In genomic region chr13:106997696-106998095, GRCh38 we compare ENCODE assay signal across 13 cellular contexts.
A peak's percentile ranks its signal among the peaks of the same experiment; 100 is the strongest.
DNase-seq lines count a peak whose midpoint lies in the region; ATAC-seq and TF ChIP-seq lines count a peak whose summit lies in the region.
"Had no signal": no experiment of that assay in that cellular context is flagged by ENCODE, and none has a peak within 500 bp of the region (broad histone marks: within the 10 kb centered on the region; RNA-seq: fewer than 3 reads in every experiment).

No MANE protein-coding gene starts in this region.

- H3K4me2 ChIP-seq in BLaER1 treated with 17β-estradiol and CSF1 and Interleukin-3, amounts not matched to agents 10 nM and 100 nM = peak overlapping the region in 7 of 11 experiments; percentile 9 to 74 (median 44); a peak in 9 of 22 replicates
- H3K4me2 ChIP-seq in GM23338 (no peak overlapping the region), hepatocyte (peak overlapping the region; percentile 12)
- H3K4me2 ChIP-seq: KMS-11 had no signal

- H3K27me3 Mint-ChIP-seq in GM23338 (ENCODE audit: insufficient read depth, low read depth, poor library complexity) (peaks cover 3% of the 10 kb centered on the region), progenitor cell of endocrine pancreas (no peaks in the 10 kb centered on the region)

- H3K9me2 ChIP-seq in GM23338 (ENCODE audit: insufficient read depth) (no peaks in the 10 kb centered on the region), hepatocyte (replicated peaks; ENCODE audit: insufficient read depth) (no peaks in the 10 kb centered on the region)

- no peak for DNase-seq in GM23338 (ENCODE audit: low spot score)
- no peak for DNase-seq in hepatocyte (ENCODE audit: low spot score)
- no peak for DNase-seq in progenitor cell of endocrine pancreas (ENCODE audit: low spot score, unreplicated experiment)
- no peak for DNase-seq in activated T-cell treated with anti-CD3 and anti-CD28 coated beads, Interleukin-2, amount 50 U/mL, for 1 hour
- DNase-seq in NCI-H1105 treated with DMSO at 0.1 percent for 48 hours (lab: John Stamatoyannopoulos, UW) = no peak
- DNase-seq in kidney glomerular epithelial cell (lab: John Stamatoyannopoulos, UW) = no peak
- DNase-seq: ACHN; CD8-positive, alpha-beta T cell; DMS79 treated with DMSO at 0.1 percent for 48 hours; GF-D8; HCEC 1CT had no signal

- no peak overlapping the region for H3K27ac ChIP-seq in BLaER1 treated with 17β-estradiol and CSF1 and Interleukin-3, amounts not matched to agents 10 nM and 100 nM
- H3K27ac ChIP-seq in GM23338 (ENCODE audit: low read depth) (no peak overlapping the region), hepatocyte (peak overlapping the region; percentile 8)
- H3K27ac ChIP-seq: KMS-11 had no signal

- H3K9me3 Mint-ChIP-seq in GM23338 (no peaks in the 10 kb centered on the region), progenitor cell of endocrine pancreas (ENCODE audit: low read depth) (no peaks in the 10 kb centered on the region)

- no peaks in the 10 kb centered on the region for H3K27me3 ChIP-seq in BLaER1 treated with 17β-estradiol and CSF1 and Interleukin-3, amounts not matched to agents 10 nM and 100 nM
- H3K27me3 ChIP-seq in GM23338 (ENCODE audit: insufficient read depth) (no peaks in the 10 kb centered on the region), hepatocyte (no peaks in the 10 kb centered on the region)

- H3F3A ChIP-seq in GM23338 (replicated peaks; ENCODE audit: low read depth) = no peaks in the 10 kb centered on the region

- 0 out of 2 replicates have a peak overlapping the region, but pooled peaks have one; percentile 33 for H2AFZ ChIP-seq in GM23338
- no peak overlapping the region for H2AFZ ChIP-seq in hepatocyte

- H3K36me3 Mint-ChIP-seq in GM23338 (ENCODE audit: low read depth) (no peaks in the 10 kb centered on the region), progenitor cell of endocrine pancreas (ENCODE audit: insufficient read depth) (no peaks in the 10 kb centered on the region)
- H3K36me3 Mint-ChIP-seq: CD8-positive, alpha-beta T cell had no signal

- 57% methylated on average over 4 of the region's 4 CpGs for WGBS in hepatocyte (ENCODE audit: low lambda C conversion rate, missing lambda C conversion rate)

- H3K9ac ChIP-seq in BLaER1 treated with 17β-estradiol and CSF1 and Interleukin-3, amounts not matched to agents 10 nM and 100 nM = no peak overlapping the region
- H3K9ac ChIP-seq: KMS-11 had no signal

- H3K4me1 Mint-ChIP-seq in GM23338 = no peaks in the 10 kb centered on the region; the same call in 2 of the 3 replicates
- peaks cover 11% of the 10 kb centered on the region for H3K4me1 Mint-ChIP-seq in progenitor cell of endocrine pancreas (ENCODE audit: low read depth)

- TF ChIP-seq CTCF in GM23338 (conservative IDR thresholded peaks at IDR 0.05; ENCODE audit: low read depth in 2 of 2) (no peak), hepatocyte (IDR thresholded peaks at IDR 0.05; ENCODE audit: poor library complexity) (no peak), progenitor cell of endocrine pancreas (IDR thresholded peaks at IDR 0.05; ENCODE audit: unreplicated experiment) (no peak)

- no peaks in the 10 kb centered on the region for H3K36me3 ChIP-seq in BLaER1 treated with 17β-estradiol and CSF1 and Interleukin-3, amounts not matched to agents 10 nM and 100 nM
- H3K36me3 ChIP-seq in GM23338 (ENCODE audit: insufficient read depth) = no peaks in the 10 kb centered on the region
- H3K36me3 ChIP-seq in hepatocyte (replicated peaks; ENCODE audit: insufficient read depth, low read depth) = no peaks in the 10 kb centered on the region

- no peak overlapping the region for H3K27ac Mint-ChIP-seq in GM23338
- peak overlapping the region; percentile 69 for H3K27ac Mint-ChIP-seq in progenitor cell of endocrine pancreas
- H3K27ac Mint-ChIP-seq: CD8-positive, alpha-beta T cell had no signal

- H3K9me3 ChIP-seq in BLaER1 treated with 17β-estradiol and CSF1 and Interleukin-3, amounts not matched to agents 10 nM and 100 nM (replicated peaks in 1 of 11) = peaks cover 0 to 42% (median 19%) of the 10 kb centered on the region in 11 experiments; a peak in 14 of 22 replicates
- no peaks in the 10 kb centered on the region for H3K9me3 ChIP-seq in hepatocyte (ENCODE audit: low read depth)

- H3K4me3 Mint-ChIP-seq in GM23338 (no peak overlapping the region), progenitor cell of endocrine pancreas (ENCODE audit: low read depth) (no peak overlapping the region)
- H3K4me3 Mint-ChIP-seq: CD8-positive, alpha-beta T cell had no signal

- H3K4me3 ChIP-seq in BLaER1 treated with 17β-estradiol and CSF1 and Interleukin-3, amounts not matched to agents 10 nM and 100 nM = no peak overlapping the region
- H3K4me3 ChIP-seq in GM23338 (no peak overlapping the region), hepatocyte (no peak overlapping the region)

- H3K4me1 ChIP-seq in BLaER1 treated with 17β-estradiol and CSF1 and Interleukin-3, amounts not matched to agents 10 nM and 100 nM = peaks cover 3 to 51% (median 27%) of the 10 kb centered on the region in 10 experiments; a peak in 17 of 20 replicates
- H3K4me1 ChIP-seq in GM23338 (ENCODE audit: insufficient read depth) (no peaks in the 10 kb centered on the region), hepatocyte (ENCODE audit: insufficient read depth) (peaks cover 19% of the 10 kb centered on the region)

- H3K79me2 ChIP-seq in GM23338 (replicated peaks; ENCODE audit: insufficient read depth) (no peaks in the 10 kb centered on the region), hepatocyte (no peaks in the 10 kb centered on the region)

- no peak; the same call in 2 of the 3 replicates for ATAC-seq in GM23338
- ATAC-seq: CD8-positive, alpha-beta T cell had no signal

- no peaks in the 10 kb centered on the region for H4K20me1 ChIP-seq in BLaER1 treated with 17β-estradiol and CSF1 and Interleukin-3, amounts not matched to agents 10 nM and 100 nM
- no peaks in the 10 kb centered on the region for H4K20me1 ChIP-seq in GM23338 (replicated peaks; ENCODE audit: insufficient read depth)
- no peaks in the 10 kb centered on the region for H4K20me1 ChIP-seq in hepatocyte (ENCODE audit: insufficient read depth, poor library complexity, severe bottlenecking)

TF ChIP-seq in GM23338, 12 proteins besides CTCF, POLR2A, EP300 and RAD21:
- TF ChIP-seq EZH2 (IDR thresholded peaks at IDR 0.05; ENCODE audit: low read depth, unreplicated experiment) (no peak), POLR2AphosphoS5 (IDR thresholded peaks at IDR 0.05; ENCODE audit: low read depth) (no peak)
TF ChIP-seq in GM23338: peak in this region for 0.
